ENCODE assay signal across 22 cellular contexts in genomic region chr13:114173753-114174152, GRCh38. TPM values are rescaled to one million over a fixed set of nuclear protein-coding genes. Genes with fewer than 3 reads are reported as not detected.
"Had no signal": no experiment of that assay in that cellular context is flagged by ENCODE, and none has a peak within 500 bp of the region (broad histone marks: within the 10 kb centered on the region; RNA-seq: fewer than 3 reads in every experiment).

No MANE protein-coding gene starts in this region.

- H3K79me2 ChIP-seq: parathyroid adenoma had no signal

- H3K4me3 Mint-ChIP-seq: activated CD4-positive, alpha-beta memory T cell treated with anti-CD3 and anti-CD28 coated beads, Interleukin-2, amount 10 ng/mL, durations not matched to agents 7 days and 5 days; activated naive CD4-positive, alpha-beta T cell treated with anti-CD3 and anti-CD28 coated beads for 36 hours; endodermal cell; type B pancreatic cell had no signal

- H3K36me3 ChIP-seq: brain microvascular endothelial cell, gastroesophageal sphincter had no signal

- H3K27ac ChIP-seq: brain microvascular endothelial cell, gastroesophageal sphincter, parathyroid adenoma had no signal

- H3K9me3 Mint-ChIP-seq: type B pancreatic cell had no signal

- DNase-seq: activated CD4-positive, alpha-beta memory T cell treated with anti-CD3 and anti-CD28 coated beads, Interleukin-2, amount 10 ng/mL, durations not matched to agents 7 days and 5 days; activated CD4-positive, alpha-beta T cell treated with anti-CD3 and anti-CD28 coated beads for 1 hour; activated naive CD4-positive, alpha-beta T cell treated with anti-CD3 and anti-CD28 coated beads for 36 hours; amniotic stem cell; cerebellar nuclear complex; endodermal cell; hippocampal formation; kidney glomerular epithelial cell; midbrain; stimulated activated CD4-positive, alpha-beta T cell treated with anti-CD3 and anti-CD28 coated beads, Interleukin-15, amount 100 ng/mL, for 24 hours; stimulated activated CD4-positive, alpha-beta T cell treated with anti-CD3 and anti-CD28 coated beads, Interleukin-4, amount 100 ng/mL, for 4 hours; T1000 had no signal

- H3K4me3 ChIP-seq: gastroesophageal sphincter had no signal

- H3K4me1 Mint-ChIP-seq: endodermal cell had no signal

- H3K27ac Mint-ChIP-seq: activated CD4-positive, alpha-beta memory T cell treated with anti-CD3 and anti-CD28 coated beads, Interleukin-2, amount 10 ng/mL, durations not matched to agents 7 days and 5 days; activated naive CD4-positive, alpha-beta T cell treated with anti-CD3 and anti-CD28 coated beads for 36 hours; endodermal cell; type B pancreatic cell had no signal

- H2AFZ ChIP-seq: parathyroid adenoma had no signal

- ATAC-seq: gastroesophageal sphincter had no signal

- H3K9ac ChIP-seq: parathyroid adenoma had no signal

- H3K36me3 Mint-ChIP-seq: type B pancreatic cell had no signal

- H3K27me3 ChIP-seq: gastroesophageal sphincter had no signal

- H3K4me1 ChIP-seq: gastroesophageal sphincter, parathyroid adenoma had no signal

RNA-seq across cellular contexts. Expression of gene CFAP97D2, which starts 5.3 kb away (rescaled TPM):
- total RNA-seq: activated CD4-positive, alpha-beta memory T cell treated with anti-CD3 and anti-CD28 coated beads, Interleukin-2, amount 10 ng/mL, durations not matched to agents 7 days and 5 days; dermis microvascular lymphatic vessel endothelial cell; endodermal cell; gastroesophageal sphincter; lower leg skin; renal cortical epithelial cell; SK-MEL-5; skeletal muscle tissue had no signal
- polyA plus RNA-seq: esophagus had no signal
